Comparison of ENCODE assay signal across 12 cellular contexts in genomic region chrX:104253567-104254441, GRCh38. TPM values are rescaled to one million over a fixed set of nuclear protein-coding genes. Genes with fewer than 3 reads are reported as not detected.
DNase-seq lines count a peak whose midpoint lies in the region; ATAC-seq, FAIRE-seq and TF ChIP-seq lines count a peak whose summit lies in the region.
"Had no signal": no experiment of that assay in that cellular context is flagged by ENCODE, and none has a peak within 500 bp of the region (broad histone marks: within the 10 kb centered on the region; RNA-seq: fewer than 3 reads in every experiment).

No MANE protein-coding gene starts in this region.

- peak; percentile 43 for DNase-seq in DMS 273 (lab: John Stamatoyannopoulos, UW; ENCODE audit: unreplicated experiment)
- DNase-seq in DMS 273 treated with DMSO at 0.1 percent for 48 hours (lab: John Stamatoyannopoulos, UW): no peak
- no peak for DNase-seq in T-helper 17 cell
- DNase-seq in foreskin keratinocyte: peak in 1 of 2 donors; percentile 1
- no peak for DNase-seq in GM12892 (ENCODE audit: insufficient read length)
- DNase-seq in AG08396 (ENCODE audit: low spot score): no peak
- DNase-seq in osteoblast (ENCODE audit: insufficient read length, low spot score, missing footprints): no peak
- DNase-seq: midbrain had no signal

- TF ChIP-seq CTCF in foreskin keratinocyte (conservative IDR thresholded peaks at IDR 0.05) (peak; percentile 22), osteoblast (IDR thresholded peaks at IDR 0.05; ENCODE audit: extremely low read depth, low read depth, low read length) (no peak)

- no peak overlapping the region for H3K9ac ChIP-seq in skeletal muscle satellite cell (ENCODE audit: low read depth, low read length)

- peak overlapping the region; percentile 81 for H3K4me3 Mint-ChIP-seq in T-helper 17 cell

- H3K27me3 Mint-ChIP-seq in T-helper 17 cell: peaks cover 22% of the 10 kb centered on the region

- H3K27me3 ChIP-seq in foreskin keratinocyte (peaks cover 61% of the 10 kb centered on the region), skeletal muscle satellite cell (ENCODE audit: control insufficient read depth, insufficient read depth, low read length) (peaks cover 57% of the 10 kb centered on the region), osteoblast (ENCODE audit: insufficient read depth, low read length) (peaks cover 47% of the 10 kb centered on the region)

- no peaks in the 10 kb centered on the region for H4K20me1 ChIP-seq in osteoblast (ENCODE audit: insufficient read depth, low read length)

- H3K79me2 ChIP-seq in osteoblast (ENCODE audit: insufficient read depth, low read length): no peaks in the 10 kb centered on the region

- no peak for FAIRE-seq in GM12892 (lab: Jason Lieb, UNC)
- FAIRE-seq: GM12878 had no signal

- H3K4me3 ChIP-seq in skeletal muscle satellite cell (ENCODE audit: low read length) (peak overlapping the region; percentile 29), osteoblast (ENCODE audit: insufficient read depth, low read length) (no peak overlapping the region)
- H3K4me3 ChIP-seq: GM12878 had no signal

- H3K4me1 Mint-ChIP-seq in T-helper 17 cell: peaks cover 2% of the 10 kb centered on the region

- H3K9me3 ChIP-seq in T-helper 17 cell (ENCODE audit: control insufficient read depth, low read length, poor library complexity, severe bottlenecking) (no peaks in the 10 kb centered on the region), skeletal muscle satellite cell (replicated peaks; ENCODE audit: low read length) (no peaks in the 10 kb centered on the region), osteoblast (ENCODE audit: low read depth, low read length) (no peaks in the 10 kb centered on the region)

- H3K27ac Mint-ChIP-seq in T-helper 17 cell: no peak overlapping the region

- no peak overlapping the region for H2AFZ ChIP-seq in osteoblast (ENCODE audit: low read length)

- H3K4me2 ChIP-seq in skeletal muscle satellite cell (ENCODE audit: low read length) (peak overlapping the region; percentile 39), osteoblast (ENCODE audit: insufficient read depth, low read length) (no peak overlapping the region)

- H3K36me3 Mint-ChIP-seq in T-helper 17 cell (ENCODE audit: low read depth): no peaks in the 10 kb centered on the region

- H3K36me3 ChIP-seq in skeletal muscle satellite cell (ENCODE audit: insufficient read depth, low read length) (no peaks in the 10 kb centered on the region), osteoblast (ENCODE audit: insufficient read depth, low read length) (no peaks in the 10 kb centered on the region)

- H3K4me1 ChIP-seq in foreskin keratinocyte (no peaks in the 10 kb centered on the region), skeletal muscle satellite cell (ENCODE audit: control insufficient read depth, insufficient read depth, low read length) (peaks cover 5% of the 10 kb centered on the region), osteoblast (ENCODE audit: insufficient read depth, low read length) (no peaks in the 10 kb centered on the region)

- H3K27ac ChIP-seq in foreskin keratinocyte: no peak overlapping the region
- no peak overlapping the region for H3K27ac ChIP-seq in osteoblast (ENCODE audit: low read depth, low read length)
- H3K27ac ChIP-seq: 22Rv1 had no signal

- ATAC-seq in T-helper 17 cell (no peak), foreskin keratinocyte (no peak)
- ATAC-seq: GM12878 had no signal

- no peak for TF ChIP-seq POLR2A in GM12892 (IDR thresholded peaks at IDR 0.05; ENCODE audit: low read depth, low read length)

RNA-seq across cellular contexts. Expression of gene ESX1, which starts 0.9 kb away (rescaled TPM):
- total RNA-seq in T-helper 17 cell (not detected), foreskin keratinocyte (not detected in 2 replicates), osteoblast (not detected in 2 replicates)
- not detected in 2 replicates for polyA plus RNA-seq in foreskin keratinocyte
- total RNA-seq in skeletal muscle satellite cell (2012; rRNA removed): not detected in 2 replicates
- not detected for polyA plus RNA-seq in GM12892 (2012; ENCODE audit: missing spikeins)
- total RNA-seq: GM12878, M059J had no signal
- polyA plus RNA-seq: GM12878 had no signal
